ENCODE assay signal across 7 cellular contexts in the genomic region with DNA sequence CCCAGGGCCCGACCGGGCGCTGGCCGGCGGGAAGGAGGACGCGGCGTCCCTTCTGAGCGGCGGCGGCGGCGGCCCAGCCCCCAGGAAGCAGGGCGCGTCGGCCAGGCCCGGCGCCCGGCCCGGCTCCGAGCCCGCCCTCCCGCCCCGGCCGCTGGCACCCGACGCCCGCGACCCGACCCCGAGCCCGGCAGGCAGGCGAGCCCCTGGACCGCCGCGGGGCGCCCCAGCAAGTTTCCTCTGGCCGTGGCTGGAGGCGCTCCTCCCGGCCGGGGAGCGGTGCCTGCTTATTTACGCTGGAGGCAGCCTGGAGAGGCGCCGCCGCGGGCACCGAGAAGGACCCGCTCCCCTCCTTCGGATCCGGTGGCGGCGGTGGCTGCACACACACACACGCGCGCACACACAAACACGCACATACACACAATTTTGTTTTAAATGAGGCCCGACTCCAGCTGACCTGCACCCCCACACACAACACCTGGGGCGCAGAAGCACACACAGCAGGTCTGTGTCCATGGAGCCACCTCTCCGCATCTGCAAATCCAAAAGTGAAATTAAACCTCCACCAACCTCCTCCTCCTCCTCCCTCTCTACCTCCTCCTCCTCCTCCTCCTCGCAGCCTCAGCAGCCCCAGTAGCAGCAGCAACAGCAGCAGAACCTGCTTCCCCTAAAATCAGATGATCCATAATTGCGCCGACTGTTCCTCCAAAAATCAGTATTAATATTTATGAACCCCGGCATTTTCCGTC. TPM values are rescaled to one million over a fixed set of nuclear protein-coding genes. Genes with fewer than 3 reads are reported as not detected.
A peak's percentile ranks its signal among the peaks of the same experiment; 100 is the strongest.
DNase-seq lines count a peak whose midpoint lies in the region; ATAC-seq and TF ChIP-seq lines count a peak whose summit lies in the region.

No MANE protein-coding gene starts in this region.

- DNase-seq in T-helper 2 cell treated with Interferon-gamma antibody and Interleukin-4, amounts not matched to agents 5 μg/mL and 100 μg/mL, for 36 hours (ENCODE audit: low spot score) = peak; percentile 40
- DNase-seq in body of pancreas (peak; percentile 39 to 50 (median 49)), mucosa of gallbladder (ENCODE audit: low spot score) (no peak)

- peak overlapping the region; percentile 32 to 87 for H3K4me3 ChIP-seq in body of pancreas
- peak overlapping the region; percentile 57 for H3K4me3 ChIP-seq in iPS-18c (ENCODE audit: insufficient read depth, low read depth, low read length)
- H3K4me3 ChIP-seq in skin epidermis = peak overlapping the region; percentile 58 to 97 (median 86)

- H3K36me3 Mint-ChIP-seq in T-helper 2 cell treated with Interferon-gamma antibody and Interleukin-4, amounts not matched to agents 5 μg/mL and 100 μg/mL, for 36 hours (ENCODE audit: low read depth) = peaks cover 40% of the 10 kb centered on the region

- peaks cover 56% of the 10 kb centered on the region for H3K4me1 ChIP-seq in body of pancreas

- TF ChIP-seq POLR2A in GM15510 (IDR thresholded peaks at IDR 0.05; ENCODE audit: borderline replicate concordance, extremely low read depth, insufficient read length) (peak; percentile 58), body of pancreas (IDR thresholded peaks at IDR 0.05) (no peak)

- no peaks in the 10 kb centered on the region for H3K36me3 ChIP-seq in body of pancreas (replicated peaks in 1 of 2; ENCODE audit: insufficient read depth in 1 of 2, low read depth in 2 of 2)

- H3K4me3 Mint-ChIP-seq in T-helper 2 cell treated with Interferon-gamma antibody and Interleukin-4, amounts not matched to agents 5 μg/mL and 100 μg/mL, for 36 hours = peak overlapping the region; percentile 95

- intact Hi-C loops in body of pancreas (cut with DNase I) = loop anchor here (10.0 kb wide), 1 partner anchor 61 kb away; no protein-coding TSS in a partner anchor

- peaks cover 41% of the 10 kb centered on the region for H3K4me1 Mint-ChIP-seq in T-helper 2 cell treated with Interferon-gamma antibody and Interleukin-4, amounts not matched to agents 5 μg/mL and 100 μg/mL, for 36 hours (ENCODE audit: low read depth)

- peak; percentile 1 for ATAC-seq in HG03520 (IDR thresholded peaks at IDR 0.05; ENCODE audit: unreplicated experiment)
- peak; percentile 31 for ATAC-seq in body of pancreas

- peak in 1 of 7 experiments; percentile 9 for TF ChIP-seq CTCF in body of pancreas (IDR thresholded peaks at IDR 0.05)

- no peaks in the 10 kb centered on the region for H3K27me3 ChIP-seq in body of pancreas

- H3K27ac Mint-ChIP-seq in T-helper 2 cell treated with Interferon-gamma antibody and Interleukin-4, amounts not matched to agents 5 μg/mL and 100 μg/mL, for 36 hours = peak overlapping the region; percentile 98

- no peaks in the 10 kb centered on the region for H3K9me3 Mint-ChIP-seq in T-helper 2 cell treated with Interferon-gamma antibody and Interleukin-4, amounts not matched to agents 5 μg/mL and 100 μg/mL, for 36 hours

- H3K9me3 ChIP-seq in body of pancreas (no peaks in the 10 kb centered on the region), iPS-18c (ENCODE audit: control insufficient read depth, insufficient read depth, low read length) (peaks cover 4% of the 10 kb centered on the region)

- H3K27ac ChIP-seq in body of pancreas = peak overlapping the region; percentile 90 to 97 (median 95)
- H3K27ac ChIP-seq in skin epidermis = peak overlapping the region; percentile 85 to 100 (median 98)

- no peaks in the 10 kb centered on the region for H3K27me3 Mint-ChIP-seq in T-helper 2 cell treated with Interferon-gamma antibody and Interleukin-4, amounts not matched to agents 5 μg/mL and 100 μg/mL, for 36 hours (ENCODE audit: low read depth)

- 0% methylated on average over 17 to 46 of the region's 65 CpGs for WGBS in body of pancreas, 2 donors

RNA-seq across cellular contexts. Expression of a gene that starts 0.7 kb away (rescaled TPM):
- total RNA-seq in body of pancreas (10 to 100 TPM; 12.5 to 14.5 TPM), mucosa of gallbladder (45.3 TPM)
